ENCODE assay signal across 8 cellular contexts in genomic region chr11:8604078-8604723, GRCh38. TPM values are rescaled to one million over a fixed set of nuclear protein-coding genes. Genes with fewer than 3 reads are reported as not detected.
DNase-seq lines count a peak whose midpoint lies in the region; ATAC-seq and TF ChIP-seq lines count a peak whose summit lies in the region.

No MANE protein-coding gene starts in this region.

- ATAC-seq in GM19397 (IDR thresholded peaks at IDR 0.05; ENCODE audit: unreplicated experiment) (peak; percentile 73), HG03520 (IDR thresholded peaks at IDR 0.05; ENCODE audit: unreplicated experiment) (peak; percentile 81), lung (ENCODE audit: insufficient read depth, low FRiP score) (peak; percentile 81)

- DNase-seq in DMS53 treated with DMSO at 0.1 percent for 48 hours (lab: John Stamatoyannopoulos, UW; ENCODE audit: unreplicated experiment): peak; percentile 32
- DNase-seq in RWPE1 (ENCODE audit: low spot score): peak; percentile 88
- DNase-seq in cardiac fibroblast (ENCODE audit: low read depth in 2 of 2): peak; percentile 100
- DNase-seq in lung (ENCODE audit: low spot score): peak; percentile 72
- peak; percentile 75 for DNase-seq in testis
- no peak for DNase-seq in putamen (ENCODE audit: low spot score)

- H3K27me3 ChIP-seq in lung (ENCODE audit: control insufficient read depth, insufficient read depth) (no peaks in the 10 kb centered on the region), testis (no peaks in the 10 kb centered on the region)

- CTCF ChIA-PET in RWPE1 (lab: Yijun Ruan, JAX): interaction anchor here (0.6 kb wide), 1 partner anchor 44 kb away, joined by 3 read pairs; no protein-coding TSS in a partner anchor

- TF ChIP-seq POLR2A in testis (IDR thresholded peaks at IDR 0.05): no peak

- intact Hi-C loops in testis (cut with DNase I; ENCODE audit: low total_unique reads): no loop called here

- H3K9me3 ChIP-seq in lung (ENCODE audit: control insufficient read depth in 2 of 2, insufficient read depth in 1 of 2, low read length in 1 of 2) (no peaks in the 10 kb centered on the region), testis (no peaks in the 10 kb centered on the region)

- H3K4me3 ChIP-seq in cardiac fibroblast (replicated peaks in 1 of 2; ENCODE audit: low read depth in 2 of 2, low read length in 2 of 2) (no peak overlapping the region), lung (no peak overlapping the region), testis (no peak overlapping the region)

- H3K27ac ChIP-seq in RWPE1: peak overlapping the region; percentile 80
- H3K27ac ChIP-seq in lung (ENCODE audit: low read depth in 1 of 2, low read length in 1 of 2): no peak overlapping the region
- H3K27ac ChIP-seq in testis: no peak overlapping the region

- H3K4me1 ChIP-seq in lung (ENCODE audit: control insufficient read depth in 2 of 2, insufficient read depth in 2 of 2, low read length in 2 of 2): no peaks in the 10 kb centered on the region
- H3K4me1 ChIP-seq in testis: no peaks in the 10 kb centered on the region

- POLR2A ChIA-PET in RWPE1 (lab: Yijun Ruan, JAX; ENCODE audit: low non-redundant PET): interaction anchor here (1.8 kb wide), 1 partner anchor 78 kb away, joined by 5 read pairs; the partner anchor contains the start of genes RPL27A and TRIM66

- H3K36me3 ChIP-seq in lung (ENCODE audit: control insufficient read depth in 2 of 2, insufficient read depth in 2 of 2, low read length in 2 of 2): no peaks in the 10 kb centered on the region
- no peaks in the 10 kb centered on the region for H3K36me3 ChIP-seq in testis (ENCODE audit: low read depth, missing control alignments)

- WGBS in lung, 2 donors: 21 to 26% methylated on average over 9 of the region's 9 CpGs
- 30 to 32% methylated on average over 9 of the region's 9 CpGs for WGBS in testis, 2 donors

- TF ChIP-seq CTCF in RWPE1 (conservative IDR thresholded peaks at IDR 0.05; ENCODE audit: low read depth) (peak; percentile 89), cardiac fibroblast (IDR thresholded peaks at IDR 0.05; ENCODE audit: low read depth, low read length) (peak; percentile 88), lung (IDR thresholded peaks at IDR 0.05; ENCODE audit: control extremely low read depth, extremely low read depth) (peak; percentile 9), testis (IDR thresholded peaks at IDR 0.05) (peak in 2 of 3 experiments; percentile 34 to 67)

RNA-seq across cellular contexts. Expression of gene STK33, which starts 10.2 kb away (rescaled TPM):
- total RNA-seq in lung (10 to 100 TPM; 26.5 to 36.5 TPM), testis (10 to 100 TPM; 36.6 to 49.9 TPM)
- polyA plus RNA-seq in lung (10 to 100 TPM in 1 of 2 donors, 1 to 10 TPM in 1; 9.5 to 14.3 TPM), testis (ENCODE audit: insufficient read depth, low read depth, low replicate concordance) (101 TPM)

Comparison
In these comparisons a context has a peak if more than half of its experiments do, and no peak if none do; other contexts are left out.
1. CTCF ChIP-seq: peak in every context shown above with its lines; median percentile 89 in RWPE1; 88 in cardiac fibroblast; 50 in testis; 9 in lung.